Comparison of ENCODE assay signal across 34 cellular contexts in genomic region chr20:35466856-35467255, GRCh38. TPM values are rescaled to one million over a fixed set of nuclear protein-coding genes. Genes with fewer than 3 reads are reported as not detected.
A peak's percentile ranks its signal among the peaks of the same experiment; 100 is the strongest.
DNase-seq lines count a peak whose midpoint lies in the region; ATAC-seq and TF ChIP-seq lines count a peak whose summit lies in the region.
"Had no signal": no experiment of that assay in that cellular context is flagged by ENCODE, and none has a peak within 500 bp of the region (broad histone marks: within the 10 kb centered on the region; RNA-seq: fewer than 3 reads in every experiment).

No MANE protein-coding gene starts in this region.

- H3K4me1 ChIP-seq in PC-9 (replicated peaks; ENCODE audit: insufficient read depth): peaks cover 38% of the 10 kb centered on the region
- H3K4me1 ChIP-seq in gastrocnemius medialis: peaks cover 17 to 25% of the 10 kb centered on the region in 2 donors
- H3K4me1 ChIP-seq: colonic mucosa had no signal

- no peak for DNase-seq in T-helper 2 cell treated with Interferon-gamma antibody and Interleukin-4, amounts not matched to agents 5 μg/mL and 100 μg/mL, for 36 hours (ENCODE audit: low spot score)
- DNase-seq in T-helper 2 cell: no peak
- no peak for DNase-seq in PC-9
- DNase-seq in gastrocnemius medialis: no peak
- DNase-seq in NCI-H510A (lab: John Stamatoyannopoulos, UW): no peak
- DNase-seq in G401 (ENCODE audit: low spot score): no peak
- no peak for DNase-seq in NCI-H446 treated with DMSO at 0.1 percent for 48 hours (lab: John Stamatoyannopoulos, UW)
- DNase-seq: 8988T; activated CD4-positive, alpha-beta T cell treated with anti-CD3 and anti-CD28 coated beads for 36 hours; activated CD8-positive, alpha-beta T cell treated with anti-CD3 and anti-CD28 coated beads, Interleukin-2, amount 10 ng/mL, durations not matched to agents 7 days and 5 days; aorta; CD4-positive, alpha-beta memory T cell; colonic mucosa; effector memory CD4-positive, alpha-beta T cell; glutamatergic neuron; GOT3; NCI-H1092 treated with DMSO at 0.1 percent for 48 hours; NCI-H2029; NCI-H526 treated with DMSO at 0.1 percent for 48 hours; NK-92 treated with Interleukin-12 subunit alpha and Interleukin-12 subunit beta, amount 100 ng/mL, for 24 hours; nucleus accumbens; retina; SHP77; stimulated activated naive B cell treated with anti-CD40 and anti-IgM and Interleukin-4, amounts not matched to agents 10 μg/mL and 1 μg/mL and 100 μg/mL, for 72 hours; substantia nigra; T-helper 9 cell had no signal

- H3K9me3 ChIP-seq in PC-9 (ENCODE audit: insufficient read depth, low read depth): no peaks in the 10 kb centered on the region
- H3K9me3 ChIP-seq in gastrocnemius medialis: no peaks in the 10 kb centered on the region
- H3K9me3 ChIP-seq: colonic mucosa had no signal

- no peak for ATAC-seq in gastrocnemius medialis
- ATAC-seq: activated CD4-positive, alpha-beta T cell treated with anti-CD3 and anti-CD28 coated beads for 36 hours; activated CD8-positive, alpha-beta T cell treated with anti-CD3 and anti-CD28 coated beads, Interleukin-2, amount 10 ng/mL, durations not matched to agents 7 days and 5 days; stimulated activated naive B cell treated with anti-CD40 and anti-IgM and Interleukin-4, amounts not matched to agents 10 μg/mL and 1 μg/mL and 100 μg/mL, for 72 hours had no signal

- peaks cover 6% of the 10 kb centered on the region; the same call in 1 of the 2 replicates for H3K36me3 ChIP-seq in PC-9 (ENCODE audit: low read depth)
- H3K36me3 ChIP-seq in gastrocnemius medialis: peaks cover 0 to 40% of the 10 kb centered on the region in 2 donors
- H3K36me3 ChIP-seq: colonic mucosa had no signal

- H3K27ac ChIP-seq in PC-9 (peak overlapping the region; percentile 72), gastrocnemius medialis (peak overlapping the region; percentile 50 to 77 (median 68))
- H3K27ac ChIP-seq: colonic mucosa, epithelial cell of prostate, skin epidermis, VCaP had no signal

- H3F3A ChIP-seq in PC-9 (ENCODE audit: insufficient read depth, low read depth): peaks cover 24% of the 10 kb centered on the region

- BruUV-seq in PC-9 (replicated peaks; lab: Mats Ljungman, UMichigan): no TSS peak

- TF ChIP-seq POLR2A in gastrocnemius medialis (IDR thresholded peaks at IDR 0.05): no peak

- H2AFZ ChIP-seq in PC-9: no peak overlapping the region

- CTCF ChIA-PET in PC-9 (lab: Charles Lee): interaction anchor here (0.6 kb wide), 2 partner anchors 58 to 166 kb away, joined by 3 to 4 read pairs; no protein-coding TSS in a partner anchor

- POLR2A ChIA-PET in PC-9 (lab: Charles Lee; ENCODE audit: unreplicated experiment): no interaction called here

- H3K4me1 Mint-ChIP-seq in T-helper 2 cell treated with Interferon-gamma antibody and Interleukin-4, amounts not matched to agents 5 μg/mL and 100 μg/mL, for 36 hours (ENCODE audit: low read depth): peaks cover 3% of the 10 kb centered on the region
- peaks cover 27% of the 10 kb centered on the region for H3K4me1 Mint-ChIP-seq in nephron
- H3K4me1 Mint-ChIP-seq: activated CD4-positive, alpha-beta T cell treated with anti-CD3 and anti-CD28 coated beads for 36 hours had no signal

- intact Hi-C loops in PC-9 (cut with micrococcal nuclease; ENCODE audit: unreplicated experiment): loop anchor here (5.0 to 10.0 kb wide), 2 partner anchors 230 to 488 kb away; partner anchors contain the start of genes NFS1, ROMO1 and SCAND1
- intact Hi-C loops in gastrocnemius medialis (cut with DNase I; ENCODE audit: low total_unique reads): loop anchor here (2.0 to 10.0 kb wide), 4 partner anchors 74 to 678 kb away; partner anchors contain the start of gene SPAG4

- H3K27me3 Mint-ChIP-seq in T-helper 2 cell treated with Interferon-gamma antibody and Interleukin-4, amounts not matched to agents 5 μg/mL and 100 μg/mL, for 36 hours (ENCODE audit: low read depth): no peaks in the 10 kb centered on the region
- H3K27me3 Mint-ChIP-seq in nephron (ENCODE audit: low read depth): no peaks in the 10 kb centered on the region
- H3K27me3 Mint-ChIP-seq: activated CD4-positive, alpha-beta T cell treated with anti-CD3 and anti-CD28 coated beads for 36 hours; activated naive CD4-positive, alpha-beta T cell treated with anti-CD3 and anti-CD28 coated beads, Interleukin-2, amount 50 U/mL, for 24 hours; CD4-positive, alpha-beta memory T cell; stimulated activated naive B cell treated with anti-CD40 and anti-IgM and Interleukin-4, amounts not matched to agents 10 μg/mL and 1 μg/mL and 100 μg/mL, for 72 hours had no signal

- 0 out of 2 replicates have a peak, but pooled peaks cover 10% of the 10 kb centered on the region for H3K79me2 ChIP-seq in PC-9 (ENCODE audit: low read depth)

- peak overlapping the region; percentile 41 for H3K27ac Mint-ChIP-seq in T-helper 2 cell treated with Interferon-gamma antibody and Interleukin-4, amounts not matched to agents 5 μg/mL and 100 μg/mL, for 36 hours
- peak overlapping the region; percentile 67 to 93 (median 81) for H3K27ac Mint-ChIP-seq in nephron
- H3K27ac Mint-ChIP-seq: activated CD4-positive, alpha-beta T cell treated with anti-CD3 and anti-CD28 coated beads for 36 hours; activated CD8-positive, alpha-beta T cell treated with anti-CD3 and anti-CD28 coated beads, Interleukin-2, amount 10 ng/mL, durations not matched to agents 7 days and 5 days; activated T-helper 2 cell treated with anti-CD3 and anti-CD28 coated beads, Interferon-gamma antibody, Interleukin-2, Interleukin-4, amounts not matched to agents 10 μg/mL and 5 μg/mL and 100 μg/mL, durations not matched to agents 14 hours and 24 hours and 36 hours; stimulated activated naive B cell treated with anti-CD40 and anti-IgM and Interleukin-4, amounts not matched to agents 10 μg/mL and 1 μg/mL and 100 μg/mL, for 72 hours had no signal

- H3K36me3 Mint-ChIP-seq in T-helper 2 cell treated with Interferon-gamma antibody and Interleukin-4, amounts not matched to agents 5 μg/mL and 100 μg/mL, for 36 hours (ENCODE audit: low read depth): peaks cover 8% of the 10 kb centered on the region
- peaks cover 63% of the 10 kb centered on the region for H3K36me3 Mint-ChIP-seq in nephron (ENCODE audit: low read depth)
- H3K36me3 Mint-ChIP-seq: activated naive CD4-positive, alpha-beta T cell treated with anti-CD3 and anti-CD28 coated beads, Interleukin-2, amount 50 U/mL, for 24 hours had no signal

- TF ChIP-seq CTCF in PC-9 (conservative IDR thresholded peaks at IDR 0.05) (no peak), nephron (IDR thresholded peaks at IDR 0.05; ENCODE audit: unreplicated experiment in 3 of 3) (no peak), gastrocnemius medialis (IDR thresholded peaks at IDR 0.05 in 4 of 5, conservative IDR thresholded peaks at IDR 0.05 in 1 of 5) (no peak)

- H3K4me2 ChIP-seq in PC-9: peak overlapping the region; percentile 59

- no peaks in the 10 kb centered on the region for H3K9me3 Mint-ChIP-seq in T-helper 2 cell treated with Interferon-gamma antibody and Interleukin-4, amounts not matched to agents 5 μg/mL and 100 μg/mL, for 36 hours
- H3K9me3 Mint-ChIP-seq in nephron: no peaks in the 10 kb centered on the region
- H3K9me3 Mint-ChIP-seq: activated naive CD4-positive, alpha-beta T cell treated with anti-CD3 and anti-CD28 coated beads, Interleukin-2, amount 50 U/mL, for 24 hours; activated T-helper 2 cell treated with anti-CD3 and anti-CD28 coated beads, Interferon-gamma antibody, Interleukin-2, Interleukin-4, amounts not matched to agents 10 μg/mL and 5 μg/mL and 100 μg/mL, durations not matched to agents 14 hours and 24 hours and 36 hours; CD4-positive, alpha-beta memory T cell; HFFc6; stimulated activated naive B cell treated with anti-CD40 and anti-IgM and Interleukin-4, amounts not matched to agents 10 μg/mL and 1 μg/mL and 100 μg/mL, for 72 hours had no signal

- H4K20me1 ChIP-seq in PC-9 (ENCODE audit: insufficient read depth): no peaks in the 10 kb centered on the region

- no peak overlapping the region for H3K4me3 ChIP-seq in PC-9
- no peak overlapping the region for H3K4me3 ChIP-seq in gastrocnemius medialis
- H3K4me3 ChIP-seq: colonic mucosa, skin epidermis had no signal

- no peaks in the 10 kb centered on the region for H3K9me2 ChIP-seq in PC-9 (ENCODE audit: insufficient read depth)

- in situ Hi-C loops in gastrocnemius medialis (cut with MboI; ENCODE audit: low sequenced_read_pairs in 4 of 4) (no loop called here), G401 (cut with HindIII; ENCODE audit: low sequenced_read_pairs) (no loop called here)

- H3K4me3 Mint-ChIP-seq in T-helper 2 cell treated with Interferon-gamma antibody and Interleukin-4, amounts not matched to agents 5 μg/mL and 100 μg/mL, for 36 hours: no peak overlapping the region
- H3K4me3 Mint-ChIP-seq in nephron: no peak overlapping the region
- H3K4me3 Mint-ChIP-seq: activated CD4-positive, alpha-beta T cell treated with anti-CD3 and anti-CD28 coated beads for 36 hours; activated CD8-positive, alpha-beta T cell treated with anti-CD3 and anti-CD28 coated beads, Interleukin-2, amount 10 ng/mL, durations not matched to agents 7 days and 5 days; activated naive CD4-positive, alpha-beta T cell treated with anti-CD3 and anti-CD28 coated beads, Interleukin-2, amount 50 U/mL, for 24 hours; CD4-positive, alpha-beta memory T cell; HFFc6; stimulated activated naive B cell treated with anti-CD40 and anti-IgM and Interleukin-4, amounts not matched to agents 10 μg/mL and 1 μg/mL and 100 μg/mL, for 72 hours had no signal

- H3K27me3 ChIP-seq in PC-9 (ENCODE audit: insufficient read depth, low read depth): no peaks in the 10 kb centered on the region
- no peaks in the 10 kb centered on the region for H3K27me3 ChIP-seq in gastrocnemius medialis
- H3K27me3 ChIP-seq: colonic mucosa had no signal

RNA-seq across cellular contexts. Expression of gene CEP250, which starts 11.5 kb away (rescaled TPM):
- total RNA-seq in PC-9 (2021) (63.6 and 79.5 TPM in 2 replicates), gastrocnemius medialis (10 to 100 TPM; 10.9 to 13.9 (median 12.8) TPM)
- total RNA-seq in G401 (2014; rRNA removed; shearing (Covaris generic)): 29.3 and 39.2 TPM in 2 replicates

RNA-seq across cellular contexts. Expression of gene GDF5, which starts 28.8 kb away (rescaled TPM):
- 0.33 TPM in 1 of 2 replicates, not detected in the other for total RNA-seq in PC-9 (2021)
- total RNA-seq in gastrocnemius medialis: not detected
- total RNA-seq in G401 (2014; rRNA removed; shearing (Covaris generic)): 0.62 and 0.71 TPM in 2 replicates
- total RNA-seq: activated CD4-positive, alpha-beta T cell treated with anti-CD3 and anti-CD28 coated beads for 36 hours; activated CD8-positive, alpha-beta T cell treated with anti-CD3 and anti-CD28 coated beads, Interleukin-2, amount 10 ng/mL, durations not matched to agents 7 days and 5 days; activated T-helper 2 cell treated with anti-CD3 and anti-CD28 coated beads, Interferon-gamma antibody, Interleukin-2, Interleukin-4, amounts not matched to agents 10 μg/mL and 5 μg/mL and 100 μg/mL, durations not matched to agents 14 hours and 24 hours and 36 hours; CD4-positive, alpha-beta memory T cell; left lobe of liver had no signal

RNA-seq across cellular contexts. Expression of gene UQCC1, which starts 55.1 kb away (rescaled TPM):
- 51.1 and 60.1 TPM in 2 replicates for total RNA-seq in PC-9 (2021)
- total RNA-seq in gastrocnemius medialis: 10 to 100 TPM; 42.6 to 84.5 (median 64.7) TPM
- total RNA-seq in G401 (2014; rRNA removed; shearing (Covaris generic)): 36.1 and 66.2 TPM in 2 replicates
